Comparison of ENCODE assay signal across 1 cellular context in the genomic region with DNA sequence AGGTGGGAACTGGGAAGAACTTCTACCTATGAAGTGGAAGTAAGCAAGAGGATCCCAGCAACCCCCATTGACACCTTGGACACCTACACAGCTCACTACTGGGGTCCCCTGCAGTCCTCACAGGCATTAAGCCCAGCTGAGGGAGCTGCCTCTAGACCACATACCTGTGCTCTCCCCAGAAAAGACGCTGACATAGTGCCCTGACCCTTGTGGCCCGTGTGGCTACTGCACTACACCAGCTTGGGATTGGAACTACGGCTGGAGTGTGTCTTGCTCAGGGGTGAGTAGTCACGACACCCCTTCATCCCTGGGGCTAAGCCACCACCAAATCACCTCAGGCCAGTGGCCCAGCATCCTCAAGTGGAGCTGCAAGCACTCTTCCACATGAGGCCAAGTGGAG.
TF ChIP-seq lines count a peak whose summit lies in the region.

No MANE protein-coding gene starts in this region.

TF ChIP-seq in HepG2, 621 proteins besides CTCF, POLR2A, EP300 and RAD21:
- TF ChIP-seq, protein P1, sequence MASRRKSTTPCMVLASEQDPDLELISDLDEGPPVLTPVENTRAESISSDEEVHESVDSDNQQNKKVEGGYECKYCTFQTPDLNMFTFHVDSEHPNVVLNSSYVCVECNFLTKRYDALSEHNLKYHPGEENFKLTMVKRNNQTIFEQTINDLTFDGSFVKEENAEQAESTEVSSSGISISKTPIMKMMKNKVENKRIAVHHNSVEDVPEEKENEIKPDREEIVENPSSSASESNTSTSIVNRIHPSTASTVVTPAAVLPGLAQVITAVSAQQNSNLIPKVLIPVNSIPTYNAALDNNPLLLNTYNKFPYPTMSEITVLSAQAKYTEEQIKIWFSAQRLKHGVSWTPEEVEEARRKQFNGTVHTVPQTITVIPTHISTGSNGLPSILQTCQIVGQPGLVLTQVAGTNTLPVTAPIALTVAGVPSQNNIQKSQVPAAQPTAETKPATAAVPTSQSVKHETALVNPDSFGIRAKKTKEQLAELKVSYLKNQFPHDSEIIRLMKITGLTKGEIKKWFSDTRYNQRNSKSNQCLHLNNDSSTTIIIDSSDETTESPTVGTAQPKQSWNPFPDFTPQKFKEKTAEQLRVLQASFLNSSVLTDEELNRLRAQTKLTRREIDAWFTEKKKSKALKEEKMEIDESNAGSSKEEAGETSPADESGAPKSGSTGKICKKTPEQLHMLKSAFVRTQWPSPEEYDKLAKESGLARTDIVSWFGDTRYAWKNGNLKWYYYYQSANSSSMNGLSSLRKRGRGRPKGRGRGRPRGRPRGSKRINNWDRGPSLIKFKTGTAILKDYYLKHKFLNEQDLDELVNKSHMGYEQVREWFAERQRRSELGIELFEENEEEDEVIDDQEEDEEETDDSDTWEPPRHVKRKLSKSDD (CRISPR knock-in tag; IDR thresholded peaks at IDR 0.05; ENCODE audit: low read depth): no peak
- TF ChIP-seq, protein P2, sequence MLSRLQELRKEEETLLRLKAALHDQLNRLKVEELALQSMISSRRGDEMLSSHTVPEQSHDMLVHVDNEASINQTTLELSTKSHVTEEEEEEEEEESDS (CRISPR knock-in tag; IDR thresholded peaks at IDR 0.05; ENCODE audit: borderline replicate concordance): no peak
- no peak for TF ChIP-seq ZNF230 (CRISPR knock-in tag; IDR thresholded peaks at IDR 0.05)
- no peak for TF ChIP-seq RAD51 (IDR thresholded peaks at IDR 0.05; ENCODE audit: borderline replicate concordance)
- no peak for TF ChIP-seq NAIF1 (CRISPR knock-in tag; IDR thresholded peaks at IDR 0.05; ENCODE audit: borderline replicate concordance)
